22 cellular contexts compared by ENCODE assay signal in the genomic region with DNA sequence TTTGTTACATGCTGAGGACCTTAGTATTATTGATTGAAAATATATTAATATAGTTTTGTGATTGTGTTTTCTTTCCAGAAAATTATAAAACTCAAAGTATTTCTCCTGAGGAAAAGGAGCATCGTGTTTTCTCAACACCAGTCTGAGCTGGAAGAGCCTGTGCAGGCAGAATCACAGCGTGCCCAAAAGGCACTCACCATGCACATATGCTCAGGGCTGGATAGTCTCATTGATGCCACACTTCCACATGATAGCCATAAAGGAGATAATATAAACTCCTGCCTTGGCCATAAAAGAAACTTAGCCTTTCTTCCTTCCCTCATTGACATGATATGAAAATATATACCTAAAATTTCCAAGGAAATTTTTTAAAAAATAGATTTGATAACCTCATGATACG. TPM values are rescaled to one million over a fixed set of nuclear protein-coding genes. Genes with fewer than 3 reads are reported as not detected.
DNase-seq lines count a peak whose midpoint lies in the region; ATAC-seq and TF ChIP-seq lines count a peak whose summit lies in the region.
"Had no signal": no experiment of that assay in that cellular context is flagged by ENCODE, and none has a peak within 500 bp of the region (broad histone marks: within the 10 kb centered on the region; RNA-seq: fewer than 3 reads in every experiment).

No MANE protein-coding gene starts in this region.

- TF ChIP-seq CTCF in ascending aorta (IDR thresholded peaks at IDR 0.05) (no peak), heart left ventricle (IDR thresholded peaks at IDR 0.05) (no peak), tibial artery (IDR thresholded peaks at IDR 0.05) (no peak)

- 63 to 76% (median 65%) methylated on average over 3 of the region's 3 CpGs for WGBS in heart left ventricle, 4 donors
- 58 to 69% methylated on average over 3 of the region's 3 CpGs for WGBS in aorta, 2 donors

- intact Hi-C loops in ascending aorta (cut with DNase I) (loop anchor here (10.0 kb wide), 1 partner anchor 178 kb away; no protein-coding TSS in a partner anchor), heart left ventricle (cut with DNase I) (loop anchor here in 4 of 10 donors (5.0 to 10.0 kb wide), 5 partner anchors 46 to 238 kb away; no protein-coding TSS in a partner anchor), tibial artery (cut with DNase I; ENCODE audit: low total_unique reads) (loop anchor here (10.0 kb wide), 1 partner anchor 48 kb away; no protein-coding TSS in a partner anchor), aorta (cut with DNase I) (loop anchor here (10.0 kb wide), 2 partner anchors 178 to 222 kb away; no protein-coding TSS in a partner anchor)

- H3K27ac ChIP-seq in ascending aorta (no peak overlapping the region), heart left ventricle (peak overlapping the region in 9 of 12 donors; percentile 1 to 87 (median 50)), muscle layer of duodenum (ENCODE audit: low read length) (peak overlapping the region; percentile 88), tibial artery (peak overlapping the region; percentile 41 to 67), aorta (ENCODE audit: low read depth in 1 of 2, low read length in 2 of 2) (no peak overlapping the region)
- H3K27ac ChIP-seq: HL-60, RWPE1, SJSA1 had no signal

- H3K9me3 ChIP-seq in ascending aorta, result no peaks in the 10 kb centered on the region
- no peaks in the 10 kb centered on the region for H3K9me3 ChIP-seq in heart left ventricle
- H3K9me3 ChIP-seq in muscle layer of duodenum (ENCODE audit: control insufficient read depth in 1 of 2, low read length in 2 of 2), result no peaks in the 10 kb centered on the region
- H3K9me3 ChIP-seq in tibial artery, result no peaks in the 10 kb centered on the region
- no peaks in the 10 kb centered on the region for H3K9me3 ChIP-seq in aorta (ENCODE audit: control insufficient read depth, low read length)
- H3K9me3 ChIP-seq: SJSA1 had no signal

- peak overlapping the region; percentile 48 to 63 for H3K4me3 ChIP-seq in ascending aorta
- peak overlapping the region in 9 of 12 donors; percentile 30 to 68 (median 57) for H3K4me3 ChIP-seq in heart left ventricle
- peak overlapping the region in 1 of 2 donors; percentile 73 for H3K4me3 ChIP-seq in muscle layer of duodenum (ENCODE audit: low read depth in 1 of 2, low read length in 2 of 2)
- H3K4me3 ChIP-seq in tibial artery, result peak overlapping the region; percentile 52 to 68
- H3K4me3 ChIP-seq in aorta (ENCODE audit: low read length in 2 of 2), result no peak overlapping the region
- H3K4me3 ChIP-seq: SJSA1 had no signal

- H3K36me3 ChIP-seq in ascending aorta (no peaks in the 10 kb centered on the region), heart left ventricle (no peaks in the 10 kb centered on the region), muscle layer of duodenum (ENCODE audit: control insufficient read depth in 1 of 2, insufficient read depth in 2 of 2, low read length in 2 of 2) (no peaks in the 10 kb centered on the region), tibial artery (no peaks in the 10 kb centered on the region), aorta (ENCODE audit: control insufficient read depth in 1 of 2, insufficient read depth in 2 of 2, low read length in 1 of 2) (no peaks in the 10 kb centered on the region)
- H3K36me3 ChIP-seq: SJSA1 had no signal

- DNase-seq in ascending aorta (ENCODE audit: low spot score in 2 of 2) (no peak), heart left ventricle (no peak), tibial artery (no peak), NAMALWA (ENCODE audit: low spot score) (no peak), aorta (no peak)
- DNase-seq in activated CD8-positive, alpha-beta memory T cell treated with anti-CD3 and anti-CD28 coated beads for 24 hours, result no peak
- DNase-seq: ACHN, AML-193, EL, HCEC 1CT, Kasumi-1, NCI-H1105 treated with DMSO at 0.1 percent for 48 hours, NCI-H187 treated with DMSO at 0.1 percent for 48 hours, NCI-H345, NCI-H748 treated with DMSO at 0.1 percent for 48 hours, PC-3 had no signal

- no peaks in the 10 kb centered on the region for H3K4me1 ChIP-seq in ascending aorta
- H3K4me1 ChIP-seq in heart left ventricle, result peaks cover 0 to 4% (median 0%) of the 10 kb centered on the region in 12 donors
- no peaks in the 10 kb centered on the region for H3K4me1 ChIP-seq in muscle layer of duodenum (ENCODE audit: control insufficient read depth in 1 of 2, insufficient read depth in 2 of 2, low read length in 2 of 2)
- peaks cover 0 to 42% (median 4%) of the 10 kb centered on the region in 4 donors for H3K4me1 ChIP-seq in tibial artery
- H3K4me1 ChIP-seq in aorta (ENCODE audit: control insufficient read depth in 1 of 2, insufficient read depth in 2 of 2, low read length in 2 of 2), result peaks cover 3% of the 10 kb centered on the region in 2 donors
- H3K4me1 ChIP-seq: SJSA1 had no signal

- TF ChIP-seq POLR2A in heart left ventricle (IDR thresholded peaks at IDR 0.05), result no peak

- ATAC-seq in heart left ventricle (peak in 3 of 4 donors; percentile 40 to 43 (median 41)), aorta (ENCODE audit: low FRiP score) (no peak)
- ATAC-seq: PC-3 had no signal

- H3K27me3 ChIP-seq in ascending aorta (no peaks in the 10 kb centered on the region), heart left ventricle (no peaks in the 10 kb centered on the region), muscle layer of duodenum (ENCODE audit: low read depth, low read length) (no peaks in the 10 kb centered on the region), tibial artery (no peaks in the 10 kb centered on the region), aorta (ENCODE audit: control insufficient read depth in 1 of 2, insufficient read depth in 2 of 2, low read length in 1 of 2) (no peaks in the 10 kb centered on the region)

RNA-seq across cellular contexts. Expression of gene PDE1A, which starts 4.0 kb away (rescaled TPM):
- 4.8 TPM for total RNA-seq in ascending aorta
- total RNA-seq in heart left ventricle, result 10 to 100 TPM in 4 of 9 donors, 1 to 10 TPM in 5; 4.9 to 25.5 (median 7.6) TPM
- 1 to 10 TPM; 2.5 to 3.9 TPM for polyA plus RNA-seq in heart left ventricle
- 10 to 100 TPM; 17.1 to 23.2 TPM for total RNA-seq in aorta
- polyA plus RNA-seq in aorta, result 10 to 100 TPM; 31.9 to 34.1 TPM
- total RNA-seq: PC-3, SJSA1 had no signal
- polyA plus RNA-seq: CD14-positive monocyte, IgD-negative memory B cell had no signal

Comparison
In these comparisons a context has a peak if more than half of its experiments do, and no peak if none do; other contexts are left out.
1. H3K27ac ChIP-seq: peak in heart left ventricle (9 of 12), muscle layer of duodenum (single experiment) and tibial artery (2 of 2); none in ascending aorta (0 of 2) and aorta (0 of 2).
2. H3K4me3 ChIP-seq: peak in ascending aorta (2 of 2), heart left ventricle (9 of 12) and tibial artery (2 of 2); none in aorta (0 of 2).